Comparison of ENCODE assay signal across 3 cellular contexts in genomic region chr17:8133398-8133797, GRCh38.
TF ChIP-seq lines count a peak whose summit lies in the region.

No MANE protein-coding gene starts in this region.

TF ChIP-seq in A549, 52 proteins besides CTCF, POLR2A, EP300 and RAD21:
- TF ChIP-seq TP53 (CRISPR knock-in tag; IDR thresholded peaks at IDR 0.05) (no peak), GATA3 (IDR thresholded peaks at IDR 0.05; ENCODE audit: borderline replicate concordance) (no peak), ELK1 (IDR thresholded peaks at IDR 0.05; ENCODE audit: low read depth, low read length) (no peak), EHF (CRISPR knock-in tag; IDR thresholded peaks at IDR 0.05) (no peak), FOXS1 (CRISPR knock-in tag; IDR thresholded peaks at IDR 0.05) (no peak), BHLHE40 (IDR thresholded peaks at IDR 0.05; ENCODE audit: low read depth, low read length) (no peak), E2F6 (IDR thresholded peaks at IDR 0.05; ENCODE audit: borderline replicate concordance, low read depth) (no peak), CEBPB (IDR thresholded peaks at IDR 0.05) (no peak), PHF8 (IDR thresholded peaks at IDR 0.05; ENCODE audit: borderline replicate concordance, low read depth) (no peak), JUN (IDR thresholded peaks at IDR 0.05) (no peak), RARB (CRISPR knock-in tag; IDR thresholded peaks at IDR 0.05) (no peak)

TF ChIP-seq in WTC11, 78 proteins besides CTCF, POLR2A, EP300 and RAD21:
- TF ChIP-seq SMAD3 (CRISPR knock-in tag; IDR thresholded peaks at IDR 0.05; ENCODE audit: borderline replicate concordance), result no peak
- TF ChIP-seq ZNF423 (CRISPR knock-in tag; IDR thresholded peaks at IDR 0.05), result peak; percentile 45; the same call in 1 of the 2 replicates
- no peak for TF ChIP-seq E2F5 (CRISPR knock-in tag; IDR thresholded peaks at IDR 0.05)
- TF ChIP-seq MAX (CRISPR knock-in tag; IDR thresholded peaks at IDR 0.05), result peak; percentile 72; the same call in 1 of the 2 replicates
- peak; percentile 61 for TF ChIP-seq USF2 (CRISPR knock-in tag; IDR thresholded peaks at IDR 0.05)
- TF ChIP-seq HMGXB4 (CRISPR knock-in tag; IDR thresholded peaks at IDR 0.05), result 0 out of 2 replicates have a peak, but pooled peaks have one; percentile 1
- 0 out of 2 replicates have a peak, but pooled peaks have one; percentile 30 for TF ChIP-seq MYBL2 (CRISPR knock-in tag; IDR thresholded peaks at IDR 0.05)
- peak; percentile 28; the same call in 1 of the 2 replicates for TF ChIP-seq SP1 (CRISPR knock-in tag; conservative IDR thresholded peaks at IDR 0.05)
- TF ChIP-seq CREM (CRISPR knock-in tag; IDR thresholded peaks at IDR 0.05), result 0 out of 2 replicates have a peak, but pooled peaks have one; percentile 30
- TF ChIP-seq ZNF281 (CRISPR knock-in tag; IDR thresholded peaks at IDR 0.05), result peak; percentile 86; the same call in 1 of the 2 replicates

TF ChIP-seq in HepG2, 621 proteins besides CTCF, POLR2A, EP300 and RAD21 (continues in another document):
- TF ChIP-seq ZFX (CRISPR knock-in tag; IDR thresholded peaks at IDR 0.05; ENCODE audit: low read depth) (peak; percentile 46), ZNF704 (CRISPR knock-in tag; IDR thresholded peaks at IDR 0.05; ENCODE audit: borderline replicate concordance) (no peak), ZNF232 (CRISPR knock-in tag; IDR thresholded peaks at IDR 0.05; ENCODE audit: borderline replicate concordance) (no peak), SAFB2 (CRISPR knock-in tag; IDR thresholded peaks at IDR 0.05; ENCODE audit: borderline replicate concordance, low read depth) (no peak), MAX (IDR thresholded peaks at IDR 0.05) (0 out of 2 replicates have a peak, but pooled peaks have one; percentile 30), ZNF230 (CRISPR knock-in tag; IDR thresholded peaks at IDR 0.05) (no peak), ZNF567 (CRISPR knock-in tag; IDR thresholded peaks at IDR 0.05; ENCODE audit: borderline replicate concordance) (no peak), ZNF274 (CRISPR knock-in tag; IDR thresholded peaks at IDR 0.05) (no peak), MED1 (CRISPR knock-in tag; IDR thresholded peaks at IDR 0.05) (0 out of 2 replicates have a peak, but pooled peaks have one; percentile 18), TRIM22 (IDR thresholded peaks at IDR 0.05) (no peak), ZMAT3 (CRISPR knock-in tag; conservative IDR thresholded peaks at IDR 0.05) (no peak), MTA1 (CRISPR knock-in tag; IDR thresholded peaks at IDR 0.05; ENCODE audit: borderline replicate concordance) (no peak), HMGXB4 (CRISPR knock-in tag; IDR thresholded peaks at IDR 0.05; ENCODE audit: borderline replicate concordance in 1 of 2, low read depth in 1 of 2) (0 out of 4 replicates have a peak, but pooled peaks of 1 of the 2 experiments have one; percentile 32), CENPBD1 (CRISPR knock-in tag; IDR thresholded peaks at IDR 0.05; ENCODE audit: borderline replicate concordance, low read depth) (no peak), ZNF609 (CRISPR knock-in tag; IDR thresholded peaks at IDR 0.05; ENCODE audit: borderline replicate concordance) (0 out of 2 replicates have a peak, but pooled peaks have one; percentile 7), ZNF17 (CRISPR knock-in tag; IDR thresholded peaks at IDR 0.05) (no peak), ZBTB38 (CRISPR knock-in tag; IDR thresholded peaks at IDR 0.05) (no peak), MZF1 (CRISPR knock-in tag; IDR thresholded peaks at IDR 0.05; ENCODE audit: borderline replicate concordance) (no peak), STAT6 (CRISPR knock-in tag; IDR thresholded peaks at IDR 0.05; ENCODE audit: borderline replicate concordance) (no peak), ZNF235 (CRISPR knock-in tag; IDR thresholded peaks at IDR 0.05; ENCODE audit: borderline replicate concordance) (no peak), ZNF281 (CRISPR knock-in tag; IDR thresholded peaks at IDR 0.05; ENCODE audit: borderline replicate concordance) (peak; percentile 59; the same call in 1 of the 2 replicates), PPARG (CRISPR knock-in tag; conservative IDR thresholded peaks at IDR 0.05) (no peak), ZFP90 (CRISPR knock-in tag; IDR thresholded peaks at IDR 0.05; ENCODE audit: borderline replicate concordance) (no peak), GZF1 (CRISPR knock-in tag; IDR thresholded peaks at IDR 0.05) (no peak), MYC (CRISPR knock-in tag; IDR thresholded peaks at IDR 0.05; ENCODE audit: borderline replicate concordance) (peak; percentile 19; the same call in 1 of the 2 replicates), SRF (IDR thresholded peaks at IDR 0.05; ENCODE audit: low read depth, low read length) (no peak), THYN1 (CRISPR knock-in tag; IDR thresholded peaks at IDR 0.05; ENCODE audit: borderline replicate concordance, low read depth) (no peak), TEAD2 (CRISPR knock-in tag; IDR thresholded peaks at IDR 0.05) (no peak), KDM5A (IDR thresholded peaks at IDR 0.05; ENCODE audit: borderline replicate concordance, low read length) (no peak), ZNF75D (CRISPR knock-in tag; IDR thresholded peaks at IDR 0.05; ENCODE audit: borderline replicate concordance) (no peak)
